ENCODE assay signal across 10 cellular contexts in the genomic region with DNA sequence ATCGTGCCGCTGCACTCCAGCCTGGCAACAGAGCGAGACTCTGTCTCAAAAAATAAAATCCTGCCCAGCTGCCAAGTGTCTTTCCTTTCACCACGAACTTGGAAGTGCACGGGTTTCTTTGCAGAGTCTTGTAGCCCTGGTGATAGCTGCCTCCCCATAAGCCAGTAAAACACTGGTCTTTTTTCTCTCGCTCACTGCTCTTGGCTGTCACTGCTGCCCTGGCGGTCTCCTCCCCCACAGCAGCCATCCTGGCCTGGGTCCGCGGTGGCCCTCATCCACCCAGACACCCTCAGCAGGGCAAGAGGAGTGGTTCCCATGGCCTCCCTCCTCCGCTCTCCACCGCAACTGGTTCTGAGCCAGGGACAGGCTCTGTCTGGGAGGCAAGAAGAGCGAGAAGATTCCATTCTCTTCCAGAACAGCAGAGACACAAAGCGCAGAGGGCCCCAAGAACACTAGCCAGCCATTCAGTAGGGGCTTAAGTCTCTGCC. TPM values are rescaled to one million over a fixed set of nuclear protein-coding genes. Genes with fewer than 3 reads are reported as not detected.
DNase-seq lines count a peak whose midpoint lies in the region; ATAC-seq, FAIRE-seq and TF ChIP-seq lines count a peak whose summit lies in the region.
"Had no signal": no experiment of that assay in that cellular context is flagged by ENCODE, and none has a peak within 500 bp of the region (broad histone marks: within the 10 kb centered on the region; RNA-seq: fewer than 3 reads in every experiment).

No MANE protein-coding gene starts in this region.

- H3K4me3 Mint-ChIP-seq in CD4-positive, alpha-beta T cell: no peak overlapping the region
- no peak overlapping the region for H3K4me3 Mint-ChIP-seq in activated naive CD8-positive, alpha-beta T cell treated with anti-CD3 and anti-CD28 coated beads, Interleukin-2, amount 50 U/mL, for 24 hours

- no peaks in the 10 kb centered on the region for H3K27me3 Mint-ChIP-seq in CD4-positive, alpha-beta T cell
- no peaks in the 10 kb centered on the region for H3K27me3 Mint-ChIP-seq in activated naive CD8-positive, alpha-beta T cell treated with anti-CD3 and anti-CD28 coated beads, Interleukin-2, amount 50 U/mL, for 24 hours

- FAIRE-seq in pancreas (lab: Jason Lieb, UNC): no peak

- no peak overlapping the region for H3K4me3 ChIP-seq in pancreas

- intact Hi-C loops in CD4-positive, alpha-beta T cell (cut with DNase I, micrococcal nuclease): loop anchor here in 1 of 2 experiments (5.0 kb wide), 1 partner anchor 42 kb away; a partner anchor contains a TSS
- intact Hi-C loops in Right ventricle myocardium superior (cut with DNase I): no loop called here
- intact Hi-C loops in pancreas (cut with DNase I): no loop called here

- H3K9me3 ChIP-seq in CD4-positive, alpha-beta T cell (ENCODE audit: control insufficient read depth, low read length): no peaks in the 10 kb centered on the region
- H3K9me3 ChIP-seq in pancreas: no peaks in the 10 kb centered on the region

- peaks cover 36% of the 10 kb centered on the region for H3K36me3 Mint-ChIP-seq in CD4-positive, alpha-beta T cell (ENCODE audit: low read depth)
- H3K36me3 Mint-ChIP-seq in activated naive CD8-positive, alpha-beta T cell treated with anti-CD3 and anti-CD28 coated beads, Interleukin-2, amount 50 U/mL, for 24 hours (ENCODE audit: low read depth): peaks cover 2% of the 10 kb centered on the region

- no peaks in the 10 kb centered on the region for H3K27me3 ChIP-seq in CD4-positive, alpha-beta T cell (ENCODE audit: control insufficient read depth, insufficient read depth, low read length)
- H3K27me3 ChIP-seq in pancreas (no peaks in the 10 kb centered on the region), foreskin keratinocyte (no peaks in the 10 kb centered on the region)

- TF ChIP-seq CTCF in CD4-positive, alpha-beta T cell (IDR thresholded peaks at IDR 0.05): no peak
- TF ChIP-seq CTCF in pancreas (IDR thresholded peaks at IDR 0.05) (no peak), foreskin keratinocyte (conservative IDR thresholded peaks at IDR 0.05) (no peak)

- ATAC-seq in CD4-positive, alpha-beta T cell (ENCODE audit: poor library complexity): peak; percentile 21
- peak; percentile 11 for ATAC-seq in activated naive CD8-positive, alpha-beta T cell treated with anti-CD3 and anti-CD28 coated beads, Interleukin-2, amount 50 U/mL, for 24 hours
- ATAC-seq in Right ventricle myocardium superior (ENCODE audit: poor library complexity) (peak; percentile 64), pancreas (peak; percentile 5 to 15 (median 10)), foreskin keratinocyte (no peak)

- DNase-seq in CD4-positive, alpha-beta T cell: peak in 1 of 10 experiments; percentile 32
- no peak for DNase-seq in activated naive CD8-positive, alpha-beta T cell treated with anti-CD3 and anti-CD28 coated beads, Interleukin-2, amount 50 U/mL, for 24 hours
- DNase-seq in Right ventricle myocardium superior: peak; percentile 87
- DNase-seq in pancreas: peak in 2 of 6 donors; percentile 40 to 48
- no peak for DNase-seq in T1000 (lab: John Stamatoyannopoulos, UW)
- no peak for DNase-seq in stimulated activated CD4-positive, alpha-beta T cell treated with anti-CD3 and anti-CD28 coated beads, Interleukin-4, amount 100 ng/mL, for 1 hour
- no peak for DNase-seq in foreskin keratinocyte
- no peak for DNase-seq in middle frontal gyrus (ENCODE audit: extremely low spot score, low spot score)
- DNase-seq: Karpas-422; stimulated activated CD4-positive, alpha-beta T cell treated with anti-CD3 and anti-CD28 coated beads, Interleukin-4, amount 100 ng/mL, for 4 hours had no signal

- H3K36me3 ChIP-seq in pancreas: peaks cover 10 to 39% (median 20%) of the 10 kb centered on the region in 3 donors

- H3K27ac Mint-ChIP-seq in CD4-positive, alpha-beta T cell: peak overlapping the region; percentile 42
- H3K27ac Mint-ChIP-seq in activated naive CD8-positive, alpha-beta T cell treated with anti-CD3 and anti-CD28 coated beads, Interleukin-2, amount 50 U/mL, for 24 hours: no peak overlapping the region

- 75 to 83% methylated on average over 13 of the region's 13 CpGs for WGBS in pancreas, 2 donors

- no peaks in the 10 kb centered on the region for H3K9me3 Mint-ChIP-seq in CD4-positive, alpha-beta T cell
- H3K9me3 Mint-ChIP-seq in activated naive CD8-positive, alpha-beta T cell treated with anti-CD3 and anti-CD28 coated beads, Interleukin-2, amount 50 U/mL, for 24 hours: no peaks in the 10 kb centered on the region

- POLR2A ChIA-PET in CD4-positive, alpha-beta T cell (lab: Charles Lee): no interaction called here

- H3K27ac ChIP-seq in CD4-positive, alpha-beta T cell (ENCODE audit: low read depth, low read length): no peak overlapping the region
- H3K27ac ChIP-seq in pancreas (peak overlapping the region in 2 of 4 donors; percentile 8 to 27), foreskin keratinocyte (no peak overlapping the region)

- peaks cover 10 to 28% (median 12%) of the 10 kb centered on the region in 3 donors for H3K4me1 ChIP-seq in pancreas
- peaks cover 25% of the 10 kb centered on the region for H3K4me1 ChIP-seq in foreskin keratinocyte

- H3K4me1 Mint-ChIP-seq in CD4-positive, alpha-beta T cell (ENCODE audit: low read depth): peaks cover 44% of the 10 kb centered on the region
- peaks cover 16% of the 10 kb centered on the region for H3K4me1 Mint-ChIP-seq in activated naive CD8-positive, alpha-beta T cell treated with anti-CD3 and anti-CD28 coated beads, Interleukin-2, amount 50 U/mL, for 24 hours

- CTCF ChIA-PET in CD4-positive, alpha-beta T cell (lab: Charles Lee): no interaction called here

RNA-seq across cellular contexts. Expression of a gene that starts 44.4 kb away (rescaled TPM):
- 10 to 100 TPM in 1 of 2 experiments, 1 to 10 TPM in 1; 9.0 to 10.2 TPM for total RNA-seq in CD4-positive, alpha-beta T cell
- total RNA-seq in Right ventricle myocardium superior (4.1 TPM), pancreas (1 to 10 TPM in 5 of 6 donors, under 1 TPM in 1; 0.93 to 2.6 (median 1.3) TPM), foreskin keratinocyte (4.9 and 6.2 TPM in 2 replicates)
- polyA plus RNA-seq in pancreas (1 to 10 TPM; 2.6 to 3.3 TPM), foreskin keratinocyte (4.0 and 4.1 TPM in 2 replicates)
